Comparison of ENCODE assay signal across 8 cellular contexts in genomic region chr2:132268533-132269518, GRCh38.
DNase-seq lines count a peak whose midpoint lies in the region; ATAC-seq and TF ChIP-seq lines count a peak whose summit lies in the region.
"Not testable (repeated sequence)": the region's sequence is repeated elsewhere in the genome, so short reads cannot be mapped to it uniquely, and the experiment has no call there.

No MANE protein-coding gene starts in this region.

- not testable (repeated sequence) for H3K9me3 Mint-ChIP-seq in activated CD8-positive, alpha-beta T cell treated with anti-CD3 and anti-CD28 coated beads for 36 hours

- H3F3A ChIP-seq in OCI-LY1 (ENCODE audit: insufficient read depth, low read length), result not testable (repeated sequence)

- intact Hi-C loops in activated CD8-positive, alpha-beta T cell treated with anti-CD3 and anti-CD28 coated beads for 36 hours (cut with micrococcal nuclease); Right ventricle myocardium inferior (cut with DNase I): not testable (repeated sequence)

- peak overlapping the region; percentile 94 for H3K27ac ChIP-seq in OCI-LY1 (ENCODE audit: low read depth, low read length, poor library complexity, severe bottlenecking)

- not testable (repeated sequence) for H4K20me1 ChIP-seq in OCI-LY1 (ENCODE audit: insufficient read depth, low read length)

- not testable (repeated sequence) for H3K36me3 Mint-ChIP-seq in activated CD8-positive, alpha-beta T cell treated with anti-CD3 and anti-CD28 coated beads for 36 hours (ENCODE audit: low read depth)

- H3K9me2 ChIP-seq in OCI-LY1 (ENCODE audit: low read depth, low read length), result not testable (repeated sequence)

- H3K27me3 ChIP-seq in OCI-LY1 (ENCODE audit: insufficient read depth, low read length), result not testable (repeated sequence)

- H3K27ac Mint-ChIP-seq in activated CD8-positive, alpha-beta T cell treated with anti-CD3 and anti-CD28 coated beads for 36 hours, result peak overlapping the region; percentile 22

- H3K9ac ChIP-seq in OCI-LY1 (ENCODE audit: low read length), result peak overlapping the region; percentile 75

- peaks cover 52% of the 10 kb centered on the region for H3K4me1 ChIP-seq in OCI-LY1 (ENCODE audit: insufficient read depth, low read length, severe bottlenecking)

- peak overlapping the region; percentile 13; the same call in 1 of the 2 replicates for H2AFZ ChIP-seq in OCI-LY1 (ENCODE audit: low read length)

- H3K4me2 ChIP-seq in OCI-LY1 (ENCODE audit: low read length), result peak overlapping the region; percentile 92

- not testable (repeated sequence) for H3K79me2 ChIP-seq in OCI-LY1 (ENCODE audit: insufficient read depth, low read length)

- not testable (repeated sequence) for H3K27me3 Mint-ChIP-seq in activated CD8-positive, alpha-beta T cell treated with anti-CD3 and anti-CD28 coated beads for 36 hours

- CTCF ChIA-PET in activated CD8-positive, alpha-beta T cell treated with anti-CD3 and anti-CD28 coated beads for 36 hours (lab: Charles Lee), result interaction anchor here (0.7 to 1.6 kb wide), 2 partner anchors 380 to 1511 kb away, joined by 3 to 4 read pairs; no protein-coding TSS in a partner anchor

- peak; percentile 49 for ATAC-seq in GM21390 (IDR thresholded peaks at IDR 0.05; ENCODE audit: unreplicated experiment)
- ATAC-seq in activated CD8-positive, alpha-beta T cell treated with anti-CD3 and anti-CD28 coated beads for 36 hours, result peak; percentile 49
- ATAC-seq in Right ventricle myocardium inferior, result not testable (repeated sequence)

- not testable (repeated sequence) for H3K36me3 ChIP-seq in OCI-LY1 (ENCODE audit: insufficient read depth, low read length)

- in situ Hi-C loops in T47D (cut with HindIII; ENCODE audit: low pct_unique_long_range_greater_than_20kb, low sequenced_read_pairs), result not testable (repeated sequence)

- not testable (repeated sequence) for H3K9me3 ChIP-seq in OCI-LY1 (ENCODE audit: low read length)

- not testable (repeated sequence) for H3K4me1 Mint-ChIP-seq in activated CD8-positive, alpha-beta T cell treated with anti-CD3 and anti-CD28 coated beads for 36 hours (ENCODE audit: low read depth)

- POLR2A ChIA-PET in activated CD8-positive, alpha-beta T cell treated with anti-CD3 and anti-CD28 coated beads for 36 hours (lab: Charles Lee), result interaction anchor here (0.6 kb wide), 1 partner anchor 512 kb away, joined by 3 read pairs; no protein-coding TSS in a partner anchor

- TF ChIP-seq CTCF in AG09319 (IDR thresholded peaks at IDR 0.05; ENCODE audit: low read depth, low read length) (peak; percentile 35), OCI-LY1 (IDR thresholded peaks at IDR 0.05; ENCODE audit: low read length) (peak; percentile 69)
- TF ChIP-seq CTCF in activated CD8-positive, alpha-beta T cell treated with anti-CD3 and anti-CD28 coated beads for 36 hours (IDR thresholded peaks at IDR 0.05), result peak; percentile 66

- H3K4me3 Mint-ChIP-seq in activated CD8-positive, alpha-beta T cell treated with anti-CD3 and anti-CD28 coated beads for 36 hours, result not testable (repeated sequence)

- DNase-seq in AG09319 (ENCODE audit: extremely low read depth, low read depth), result not testable (repeated sequence)
- peak; percentile 80 for DNase-seq in activated CD8-positive, alpha-beta T cell treated with anti-CD3 and anti-CD28 coated beads for 36 hours
- DNase-seq in T47D (ENCODE audit: low read depth in 1 of 2, low spot score in 1 of 2) (peak; percentile 25 to 95), Right ventricle myocardium inferior (ENCODE audit: missing footprints) (peak; percentile 35), mucosa of gallbladder (ENCODE audit: low spot score) (peak; percentile 90)
- DNase-seq in stimulated activated CD4-positive, alpha-beta T cell treated with anti-CD3 and anti-CD28 coated beads, Interleukin-2, amount 100 ng/mL, for 4 hours (ENCODE audit: low read depth), result peak; percentile 11

- H3K4me3 ChIP-seq in OCI-LY1 (ENCODE audit: low read depth, low read length, poor library complexity, severe bottlenecking), result peak overlapping the region; percentile 58
